ENCODE assay signal across 22 cellular contexts in genomic region chr15:49693491-49693890, GRCh38.
DNase-seq lines count a peak whose midpoint lies in the region; TF ChIP-seq lines count a peak whose summit lies in the region.
"Had no signal": no experiment of that assay in that cellular context is flagged by ENCODE, and none has a peak within 500 bp of the region (broad histone marks: within the 10 kb centered on the region; RNA-seq: fewer than 3 reads in every experiment).

No MANE protein-coding gene starts in this region.

- H3K27ac Mint-ChIP-seq in nephron, result peak overlapping the region in 2 of 3 experiments; percentile 14 to 23
- no peak overlapping the region for H3K27ac Mint-ChIP-seq in activated T-helper 1 cell treated with anti-CD3 and anti-CD28 coated beads, Interleukin-12 subunit alpha, Interleukin-12 subunit beta, Interleukin-2, Interleukin-4 antibody, amounts not matched to agents 30 ng/mL and 10 ng/mL and 1 ng/mL, durations not matched to agents 14 hours and 24 hours and 36 hours
- H3K27ac Mint-ChIP-seq: CD8-positive, alpha-beta T cell had no signal

- H3K4me3 Mint-ChIP-seq in nephron, result no peak overlapping the region
- no peak overlapping the region for H3K4me3 Mint-ChIP-seq in activated T-helper 1 cell treated with anti-CD3 and anti-CD28 coated beads, Interleukin-12 subunit alpha, Interleukin-12 subunit beta, Interleukin-2, Interleukin-4 antibody, amounts not matched to agents 30 ng/mL and 10 ng/mL and 1 ng/mL, durations not matched to agents 14 hours and 24 hours and 36 hours
- H3K4me3 Mint-ChIP-seq: CD8-positive, alpha-beta T cell had no signal

- no peaks in the 10 kb centered on the region for H3K36me3 Mint-ChIP-seq in nephron (ENCODE audit: low read depth)
- no peaks in the 10 kb centered on the region for H3K36me3 Mint-ChIP-seq in activated T-helper 1 cell treated with anti-CD3 and anti-CD28 coated beads, Interleukin-12 subunit alpha, Interleukin-12 subunit beta, Interleukin-2, Interleukin-4 antibody, amounts not matched to agents 30 ng/mL and 10 ng/mL and 1 ng/mL, durations not matched to agents 14 hours and 24 hours and 36 hours (ENCODE audit: low read depth)
- H3K36me3 Mint-ChIP-seq: CD8-positive, alpha-beta T cell had no signal

- no peak for TF ChIP-seq POLR2A in thyroid gland (IDR thresholded peaks at IDR 0.05)

- no peaks in the 10 kb centered on the region for H3K27me3 ChIP-seq in thyroid gland
- H3K27me3 ChIP-seq: SJSA1 had no signal

- H3K36me3 ChIP-seq in thyroid gland, result no peaks in the 10 kb centered on the region
- H3K36me3 ChIP-seq: SJSA1 had no signal

- DNase-seq in LHCN-M2 (ENCODE audit: low read depth) (peak; percentile 10), fibroblast of gingiva (ENCODE audit: low read depth) (peak; percentile 90), stromal cell of bone marrow (ENCODE audit: low read depth) (peak; percentile 38), AG08395 (ENCODE audit: low spot score) (no peak), thyroid gland (no peak)
- DNase-seq in activated T-helper 1 cell treated with anti-CD3 and anti-CD28 coated beads, Interleukin-12 subunit alpha, Interleukin-12 subunit beta, Interleukin-2, Interleukin-4 antibody, amounts not matched to agents 30 ng/mL and 10 ng/mL and 1 ng/mL, durations not matched to agents 14 hours and 24 hours and 36 hours (ENCODE audit: low spot score), result no peak
- DNase-seq: AML-193; C1 segment of cervical spinal cord; Calu3; CD8-positive, alpha-beta T cell; DMS153; GDM1; MM.1S; NCI-H1048; NCI-H1436; NCI-H187 treated with DMSO at 0.1 percent for 48 hours; NCI-H2107; NCI-H446 treated with DMSO at 0.1 percent for 48 hours; NCI-H526 treated with DMSO at 0.1 percent for 48 hours had no signal

- H3K27ac ChIP-seq in thyroid gland, result no peak overlapping the region
- H3K27ac ChIP-seq: SJSA1 had no signal

- H3K4me1 ChIP-seq in thyroid gland, result no peaks in the 10 kb centered on the region
- H3K4me1 ChIP-seq: SJSA1 had no signal

- H3K4me3 ChIP-seq in thyroid gland (replicated peaks in 1 of 3), result no peak overlapping the region
- H3K4me3 ChIP-seq: K562, SJSA1 had no signal

- no peaks in the 10 kb centered on the region for H3K27me3 Mint-ChIP-seq in nephron (ENCODE audit: low read depth)
- peaks cover 9% of the 10 kb centered on the region for H3K27me3 Mint-ChIP-seq in activated T-helper 1 cell treated with anti-CD3 and anti-CD28 coated beads, Interleukin-12 subunit alpha, Interleukin-12 subunit beta, Interleukin-2, Interleukin-4 antibody, amounts not matched to agents 30 ng/mL and 10 ng/mL and 1 ng/mL, durations not matched to agents 14 hours and 24 hours and 36 hours (ENCODE audit: insufficient read depth)

- intact Hi-C loops in activated T-helper 1 cell treated with anti-CD3 and anti-CD28 coated beads, Interleukin-12 subunit alpha, Interleukin-12 subunit beta, Interleukin-2, Interleukin-4 antibody, amounts not matched to agents 30 ng/mL and 10 ng/mL and 1 ng/mL, durations not matched to agents 14 hours and 24 hours and 36 hours (cut with micrococcal nuclease), result no loop called here
- intact Hi-C loops in thyroid gland (cut with DNase I), result no loop called here

- H3K4me1 Mint-ChIP-seq in nephron, result peaks cover 17% of the 10 kb centered on the region
- no peaks in the 10 kb centered on the region for H3K4me1 Mint-ChIP-seq in activated T-helper 1 cell treated with anti-CD3 and anti-CD28 coated beads, Interleukin-12 subunit alpha, Interleukin-12 subunit beta, Interleukin-2, Interleukin-4 antibody, amounts not matched to agents 30 ng/mL and 10 ng/mL and 1 ng/mL, durations not matched to agents 14 hours and 24 hours and 36 hours (ENCODE audit: low read depth)

- H3K9me3 Mint-ChIP-seq in nephron, result no peaks in the 10 kb centered on the region
- H3K9me3 Mint-ChIP-seq in activated T-helper 1 cell treated with anti-CD3 and anti-CD28 coated beads, Interleukin-12 subunit alpha, Interleukin-12 subunit beta, Interleukin-2, Interleukin-4 antibody, amounts not matched to agents 30 ng/mL and 10 ng/mL and 1 ng/mL, durations not matched to agents 14 hours and 24 hours and 36 hours, result no peaks in the 10 kb centered on the region
- H3K9me3 Mint-ChIP-seq: CD8-positive, alpha-beta T cell had no signal

- H3K9me3 ChIP-seq in thyroid gland, result no peaks in the 10 kb centered on the region
- H3K9me3 ChIP-seq: SJSA1 had no signal

- TF ChIP-seq CTCF in nephron (IDR thresholded peaks at IDR 0.05; ENCODE audit: unreplicated experiment in 3 of 3), result no peak
- TF ChIP-seq CTCF in thyroid gland (IDR thresholded peaks at IDR 0.05), result no peak

Comparison
In these comparisons a context has a peak if more than half of its experiments do, and no peak if none do; other contexts are left out.
1. DNase-seq: peak in LHCN-M2 (single experiment), fibroblast of gingiva (single experiment) and stromal cell of bone marrow (single experiment); none in activated T-helper 1 cell treated with anti-CD3 and anti-CD28 coated beads, Interleukin-12 subunit alpha, Interleukin-12 subunit beta, Interleukin-2, Interleukin-4 antibody, amounts not matched to agents 30 ng/mL and 10 ng/mL and 1 ng/mL, durations not matched to agents 14 hours and 24 hours and 36 hours (single experiment), AG08395 (single experiment) and thyroid gland (0 of 2).